8 cellular contexts compared by ENCODE assay signal in genomic region chr11:82867495-82868082, GRCh38. TPM values are rescaled to one million over a fixed set of nuclear protein-coding genes. Genes with fewer than 3 reads are reported as not detected.
A peak's percentile ranks its signal among the peaks of the same experiment; 100 is the strongest.
DNase-seq lines count a peak whose midpoint lies in the region; ATAC-seq and TF ChIP-seq lines count a peak whose summit lies in the region.

No MANE protein-coding gene starts in this region.

- peak; percentile 48 for TF ChIP-seq CTCF in Calu3 (IDR thresholded peaks at IDR 0.05; ENCODE audit: unreplicated experiment)
- TF ChIP-seq CTCF in HEK293 (tag by site-specific recombination; IDR thresholded peaks at IDR 0.05), result no peak
- TF ChIP-seq CTCF in WTC11 (IDR thresholded peaks at IDR 0.05), result peak; percentile 68
- peak; percentile 42 to 72 (median 57) for TF ChIP-seq CTCF in breast epithelium (IDR thresholded peaks at IDR 0.05)

- ATAC-seq in WTC11, result peak; percentile 88
- no peak for ATAC-seq in HG03520 (IDR thresholded peaks at IDR 0.05; ENCODE audit: unreplicated experiment)

- no peaks in the 10 kb centered on the region for H3K27me3 ChIP-seq in breast epithelium

- H3K9me3 ChIP-seq in HEK293 (ENCODE audit: control insufficient read depth, insufficient read depth, low read depth, low read length), result no peaks in the 10 kb centered on the region
- no peaks in the 10 kb centered on the region for H3K9me3 ChIP-seq in breast epithelium

- H3K36me3 ChIP-seq in HEK293 (ENCODE audit: control insufficient read depth in 2 of 2, insufficient read depth in 1 of 2, low read length in 2 of 2) (no peaks in the 10 kb centered on the region), breast epithelium (no peaks in the 10 kb centered on the region)

- H3K27ac ChIP-seq in HEK293 (ENCODE audit: extremely low read depth, low read depth, low read length) (no peak overlapping the region), breast epithelium (no peak overlapping the region)

- H3K4me1 ChIP-seq in HEK293 (ENCODE audit: control insufficient read depth, insufficient read depth, low read length), result no peaks in the 10 kb centered on the region; the same call in 1 of the 2 replicates
- H3K4me1 ChIP-seq in breast epithelium, result no peaks in the 10 kb centered on the region

- H3K27me3 Mint-ChIP-seq in Calu3 (ENCODE audit: unreplicated experiment), result no peaks in the 10 kb centered on the region
- no peaks in the 10 kb centered on the region for H3K27me3 Mint-ChIP-seq in WTC11 (ENCODE audit: low read depth)

- H3K4me1 Mint-ChIP-seq in Calu3 (ENCODE audit: low read depth, unreplicated experiment) (peaks cover 8% of the 10 kb centered on the region), WTC11 (peaks cover 21% of the 10 kb centered on the region)

- no TSS peak for BruUV-seq in Calu3 (replicated peaks; lab: Mats Ljungman, UMichigan)

- CTCF ChIA-PET in Calu3 (lab: Charles Lee), result interaction anchor here (0.6 to 1.2 kb wide), 8 partner anchors 8 to 944 kb away, joined by 3 to 12 read pairs (median 3); partner anchors contain the start of genes DDIAS and PRCP
- CTCF ChIA-PET in HEK293 (lab: Yijun Ruan, JAX), result interaction anchor here (0.5 to 4.9 kb wide), 64 partner anchors 8 to 1050 kb away, joined by 3 to 69 read pairs (median 4); partner anchors contain the start of genes DDIAS, FAM181B and PRCP
- CTCF ChIA-PET in WTC11 (lab: Charles Lee), result interaction anchor here (0.5 to 2.8 kb wide), 52 partner anchors 11 to 952 kb away, joined by 3 to 85 read pairs (median 4); partner anchors contain the start of genes ANKRD42, DDIAS, FAM181B and PCF11

- no peak overlapping the region for H3K27ac Mint-ChIP-seq in Calu3 (ENCODE audit: unreplicated experiment)
- no peak overlapping the region; the same call in 1 of the 2 replicates for H3K27ac Mint-ChIP-seq in WTC11

- H3K9me3 Mint-ChIP-seq in Calu3 (ENCODE audit: low read depth, unreplicated experiment), result no peaks in the 10 kb centered on the region
- no peaks in the 10 kb centered on the region for H3K9me3 Mint-ChIP-seq in WTC11

- DNase-seq in Calu3 (peak; percentile 69), NCI-H226 (peak; percentile 16), WTC11 (ENCODE audit: low spot score) (peak; percentile 79), breast epithelium (ENCODE audit: low spot score in 2 of 2) (peak; percentile 51 to 57), islet precursor cell (peak; percentile 80)
- peak; percentile 43 to 64 for DNase-seq in stimulated activated CD4-positive, alpha-beta T cell treated with anti-CD3 and anti-CD28 coated beads, Interleukin-1b, Interleukin-23, amount 100 ng/mL, for 1 hour (ENCODE audit: low read depth in 2 of 2)

- TF ChIP-seq POLR2A in breast epithelium (IDR thresholded peaks at IDR 0.05), result no peak

- H3K36me3 Mint-ChIP-seq in Calu3 (ENCODE audit: insufficient read depth, unreplicated experiment), result no peaks in the 10 kb centered on the region
- no peaks in the 10 kb centered on the region for H3K36me3 Mint-ChIP-seq in WTC11

- no peak overlapping the region for H3K4me3 ChIP-seq in HEK293 (ENCODE audit: low read depth, low read length)
- H3K4me3 ChIP-seq in breast epithelium, result peak overlapping the region; percentile 10 to 26 (median 21)

- H3K4me3 Mint-ChIP-seq in Calu3 (ENCODE audit: low read depth, unreplicated experiment) (no peak overlapping the region), WTC11 (no peak overlapping the region)

- POLR2A ChIA-PET in HEK293 (lab: Yijun Ruan, JAX), result interaction anchor here (0.6 to 3.1 kb wide), 2 partner anchors 33 to 209 kb away, joined by 5 to 30 read pairs; partner anchors contain the start of genes DDIAS and PRCP
- POLR2A ChIA-PET in WTC11 (lab: Charles Lee), result interaction anchor here (0.6 to 1.5 kb wide), 3 partner anchors 17 to 290 kb away, joined by 3 to 19 read pairs (median 4); partner anchors contain the start of genes DDIAS, PCF11 and PRCP

- intact Hi-C loops in Calu3 (cut with micrococcal nuclease; ENCODE audit: unreplicated experiment) (loop anchor here (1.0 kb wide), 3 partner anchors 33 to 953 kb away; partner anchors contain the start of gene PRCP), breast epithelium (cut with DNase I; ENCODE audit: low total_unique reads) (no loop called here)

TF ChIP-seq in HEK293, 187 proteins besides CTCF, POLR2A, EP300 and RAD21 (continues in another document):
- no peak for TF ChIP-seq BCL11A (tag by site-specific recombination; IDR thresholded peaks at IDR 0.05; ENCODE audit: low read depth)
- TF ChIP-seq, protein P1, sequence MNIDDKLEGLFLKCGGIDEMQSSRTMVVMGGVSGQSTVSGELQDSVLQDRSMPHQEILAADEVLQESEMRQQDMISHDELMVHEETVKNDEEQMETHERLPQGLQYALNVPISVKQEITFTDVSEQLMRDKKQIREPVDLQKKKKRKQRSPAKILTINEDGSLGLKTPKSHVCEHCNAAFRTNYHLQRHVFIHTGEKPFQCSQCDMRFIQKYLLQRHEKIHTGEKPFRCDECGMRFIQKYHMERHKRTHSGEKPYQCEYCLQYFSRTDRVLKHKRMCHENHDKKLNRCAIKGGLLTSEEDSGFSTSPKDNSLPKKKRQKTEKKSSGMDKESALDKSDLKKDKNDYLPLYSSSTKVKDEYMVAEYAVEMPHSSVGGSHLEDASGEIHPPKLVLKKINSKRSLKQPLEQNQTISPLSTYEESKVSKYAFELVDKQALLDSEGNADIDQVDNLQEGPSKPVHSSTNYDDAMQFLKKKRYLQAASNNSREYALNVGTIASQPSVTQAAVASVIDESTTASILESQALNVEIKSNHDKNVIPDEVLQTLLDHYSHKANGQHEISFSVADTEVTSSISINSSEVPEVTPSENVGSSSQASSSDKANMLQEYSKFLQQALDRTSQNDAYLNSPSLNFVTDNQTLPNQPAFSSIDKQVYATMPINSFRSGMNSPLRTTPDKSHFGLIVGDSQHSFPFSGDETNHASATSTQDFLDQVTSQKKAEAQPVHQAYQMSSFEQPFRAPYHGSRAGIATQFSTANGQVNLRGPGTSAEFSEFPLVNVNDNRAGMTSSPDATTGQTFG (tag by site-specific recombination; IDR thresholded peaks at IDR 0.05; ENCODE audit: borderline replicate concordance), result no peak
- peak; percentile 87 for TF ChIP-seq ZXDB (tag by site-specific recombination; IDR thresholded peaks at IDR 0.05)
- TF ChIP-seq, protein P2, sequence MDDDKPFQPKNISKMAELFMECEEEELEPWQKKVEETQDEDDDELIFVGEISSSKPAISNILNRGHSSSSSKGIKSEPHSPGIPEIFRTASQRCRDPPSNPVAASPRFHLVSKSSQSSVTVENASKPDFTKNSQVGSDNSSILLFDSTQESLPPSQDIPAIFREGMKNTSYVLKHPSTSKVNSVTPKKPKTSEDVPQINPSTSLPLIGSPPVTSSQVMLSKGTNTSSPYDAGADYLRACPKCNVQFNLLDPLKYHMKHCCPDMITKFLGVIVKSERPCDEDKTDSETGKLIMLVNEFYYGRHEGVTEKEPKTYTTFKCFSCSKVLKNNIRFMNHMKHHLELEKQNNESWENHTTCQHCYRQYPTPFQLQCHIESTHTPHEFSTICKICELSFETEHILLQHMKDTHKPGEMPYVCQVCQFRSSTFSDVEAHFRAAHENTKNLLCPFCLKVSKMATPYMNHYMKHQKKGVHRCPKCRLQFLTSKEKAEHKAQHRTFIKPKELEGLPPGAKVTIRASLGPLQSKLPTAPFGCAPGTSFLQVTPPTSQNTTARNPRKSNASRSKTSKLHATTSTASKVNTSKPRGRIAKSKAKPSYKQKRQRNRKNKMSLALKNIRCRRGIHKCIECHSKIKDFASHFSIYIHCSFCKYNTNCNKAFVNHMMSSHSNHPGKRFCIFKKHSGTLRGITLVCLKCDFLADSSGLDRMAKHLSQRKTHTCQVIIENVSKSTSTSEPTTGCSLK (tag by site-specific recombination; IDR thresholded peaks at IDR 0.05), result no peak

TF ChIP-seq in WTC11, 78 proteins besides CTCF, POLR2A, EP300 and RAD21 (continues in another document):
- no peak for TF ChIP-seq EMX1 (CRISPR knock-in tag; IDR thresholded peaks at IDR 0.05)
- TF ChIP-seq JUN (CRISPR knock-in tag; IDR thresholded peaks at IDR 0.05), result no peak
- no peak for TF ChIP-seq ATF1 (CRISPR knock-in tag; IDR thresholded peaks at IDR 0.05)
- TF ChIP-seq ZNF263 (CRISPR knock-in tag; IDR thresholded peaks at IDR 0.05; ENCODE audit: low read depth), result no peak
- no peak for TF ChIP-seq GRHL2 (CRISPR knock-in tag; IDR thresholded peaks at IDR 0.05; ENCODE audit: insufficient replicate concordance, severe bottlenecking)
- no peak for TF ChIP-seq MAX (CRISPR knock-in tag; IDR thresholded peaks at IDR 0.05)
- TF ChIP-seq IRF2 (CRISPR knock-in tag; IDR thresholded peaks at IDR 0.05; ENCODE audit: borderline replicate concordance, low read depth), result no peak
- no peak for TF ChIP-seq OVOL2 (CRISPR knock-in tag; IDR thresholded peaks at IDR 0.05; ENCODE audit: borderline replicate concordance)
- no peak for TF ChIP-seq E2F4 (CRISPR knock-in tag; IDR thresholded peaks at IDR 0.05; ENCODE audit: borderline replicate concordance, low read depth)
- no peak for TF ChIP-seq CREB1 (CRISPR knock-in tag; IDR thresholded peaks at IDR 0.05)

RNA-seq across cellular contexts. Expression of gene PRCP, which starts 32.6 kb away (rescaled TPM):
- total RNA-seq in Calu3 (2022), result 22.0 and 22.7 TPM in 2 replicates
- total RNA-seq in WTC11 (2021), result 53.9 to 65.1 TPM (median 63.4 TPM) in 3 replicates
- 10 to 100 TPM; 54.4 to 87.7 (median 61.8) TPM for total RNA-seq in breast epithelium

RNA-seq across cellular contexts. Expression of gene DDIAS, which starts 33.9 kb away (rescaled TPM):
- total RNA-seq in Calu3 (2022), result 10.9 and 14.1 TPM in 2 replicates
- 21.7 to 28.7 TPM (median 22.0 TPM) in 3 replicates for total RNA-seq in WTC11 (2021)
- 1 to 10 TPM in 2 of 3 donors, under 1 TPM in 1; 0.66 to 2.5 (median 1.3) TPM for total RNA-seq in breast epithelium

Comparison
In these comparisons a context has a peak if more than half of its experiments do, and no peak if none do; other contexts are left out.
1. DNase-seq: peak in every context shown above with its lines; median percentile 80 in islet precursor cell; 79 in WTC11; 69 in Calu3; 54 in breast epithelium; 54 in stimulated activated CD4-positive, alpha-beta T cell treated with anti-CD3 and anti-CD28 coated beads, Interleukin-1b, Interleukin-23, amount 100 ng/mL, for 1 hour; 16 in NCI-H226.